ENCODE assay signal across 13 cellular contexts in the genomic region with DNA sequence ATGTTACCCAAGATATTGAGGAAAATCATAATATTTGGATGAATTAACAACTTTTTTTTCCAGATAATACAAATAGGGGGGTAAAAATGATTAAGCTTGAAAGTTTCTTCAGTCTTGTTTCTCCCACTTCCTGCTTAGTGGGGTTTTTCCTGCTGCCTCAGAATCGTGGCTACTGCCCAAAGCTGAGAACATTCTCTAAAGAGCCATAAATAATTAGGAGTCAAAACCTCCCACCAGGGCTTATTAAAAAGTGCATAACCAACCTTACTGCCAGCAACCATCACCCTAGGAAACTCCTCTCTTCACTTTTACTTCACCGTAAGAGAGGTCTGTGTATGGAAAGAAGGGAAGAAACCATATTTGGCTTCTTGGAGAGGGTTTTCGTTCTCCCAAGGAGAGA. TPM values are rescaled to one million over a fixed set of nuclear protein-coding genes. Genes with fewer than 3 reads are reported as not detected.
A peak's percentile ranks its signal among the peaks of the same experiment; 100 is the strongest.
DNase-seq lines count a peak whose midpoint lies in the region; ATAC-seq and TF ChIP-seq lines count a peak whose summit lies in the region.
"Had no signal": no experiment of that assay in that cellular context is flagged by ENCODE, and none has a peak within 500 bp of the region (broad histone marks: within the 10 kb centered on the region; RNA-seq: fewer than 3 reads in every experiment).

No MANE protein-coding gene starts in this region.

- H3K36me3 Mint-ChIP-seq in progenitor cell of endocrine pancreas (ENCODE audit: insufficient read depth) = peaks cover 31% of the 10 kb centered on the region
- H3K36me3 Mint-ChIP-seq: activated naive CD4-positive, alpha-beta T cell treated with anti-CD3 and anti-CD28 coated beads, Interleukin-2, amount 50 U/mL, for 24 hours had no signal

- H3K27ac Mint-ChIP-seq in progenitor cell of endocrine pancreas = peak overlapping the region; percentile 26
- H3K27ac Mint-ChIP-seq: activated CD8-positive, alpha-beta T cell treated with anti-CD3 and anti-CD28 coated beads for 36 hours; activated naive CD4-positive, alpha-beta T cell treated with anti-CD3 and anti-CD28 coated beads, Interleukin-2, amount 50 U/mL, for 24 hours had no signal

- no peak for ATAC-seq in GM18868 (IDR thresholded peaks at IDR 0.05; ENCODE audit: unreplicated experiment)
- no peak for ATAC-seq in GM19324 (IDR thresholded peaks at IDR 0.05; ENCODE audit: low FRiP score, unreplicated experiment)
- ATAC-seq: activated CD8-positive, alpha-beta T cell treated with anti-CD3 and anti-CD28 coated beads for 36 hours had no signal

- H3K9me3 ChIP-seq in SK-N-MC (ENCODE audit: low read depth, low read length) = no peaks in the 10 kb centered on the region
- H3K9me3 ChIP-seq: BLaER1 treated with 17β-estradiol and CSF1 and Interleukin-3, amounts not matched to agents 10 nM and 100 nM; suprapubic skin had no signal

- no peaks in the 10 kb centered on the region for H3K27me3 Mint-ChIP-seq in progenitor cell of endocrine pancreas
- H3K27me3 Mint-ChIP-seq: activated naive CD4-positive, alpha-beta T cell treated with anti-CD3 and anti-CD28 coated beads, Interleukin-2, amount 50 U/mL, for 24 hours had no signal

- peaks cover 18% of the 10 kb centered on the region for H3K4me1 Mint-ChIP-seq in progenitor cell of endocrine pancreas (ENCODE audit: low read depth)
- H3K4me1 Mint-ChIP-seq: activated naive CD4-positive, alpha-beta T cell treated with anti-CD3 and anti-CD28 coated beads, Interleukin-2, amount 50 U/mL, for 24 hours had no signal

- no peak overlapping the region for H3K4me3 Mint-ChIP-seq in progenitor cell of endocrine pancreas (ENCODE audit: low read depth)
- H3K4me3 Mint-ChIP-seq: activated CD8-positive, alpha-beta T cell treated with anti-CD3 and anti-CD28 coated beads for 36 hours; activated naive CD4-positive, alpha-beta T cell treated with anti-CD3 and anti-CD28 coated beads, Interleukin-2, amount 50 U/mL, for 24 hours had no signal

- peak overlapping the region; percentile 22 for H3K9ac ChIP-seq in SK-N-MC (ENCODE audit: insufficient read length)

- H3K9me3 Mint-ChIP-seq in progenitor cell of endocrine pancreas (ENCODE audit: low read depth) = no peaks in the 10 kb centered on the region
- H3K9me3 Mint-ChIP-seq: activated CD8-positive, alpha-beta T cell treated with anti-CD3 and anti-CD28 coated beads for 36 hours; activated naive CD4-positive, alpha-beta T cell treated with anti-CD3 and anti-CD28 coated beads, Interleukin-2, amount 50 U/mL, for 24 hours had no signal

- TF ChIP-seq CTCF in fibroblast of pulmonary artery (IDR thresholded peaks at IDR 0.05; ENCODE audit: low read length, missing control alignments) (no peak), progenitor cell of endocrine pancreas (IDR thresholded peaks at IDR 0.05; ENCODE audit: unreplicated experiment) (no peak)

- DNase-seq in EH (ENCODE audit: low read depth) = peak; percentile 64
- peak; percentile 61 for DNase-seq in SK-N-MC (ENCODE audit: low read depth, low spot score)
- peak; percentile 49 for DNase-seq in fibroblast of pulmonary artery (ENCODE audit: low read depth)
- DNase-seq in progenitor cell of endocrine pancreas (ENCODE audit: low spot score, unreplicated experiment) = no peak
- no peak for DNase-seq in NCI-H128 (lab: John Stamatoyannopoulos, UW; ENCODE audit: unreplicated experiment)
- no peak for DNase-seq in T-helper 9 cell
- DNase-seq: activated CD8-positive, alpha-beta T cell treated with anti-CD3 and anti-CD28 coated beads for 36 hours; NCI-H1105 had no signal

- H3K4me3 ChIP-seq in SK-N-MC (peak overlapping the region; percentile 45; the same call in 1 of the 2 replicates), fibroblast of pulmonary artery (replicated peaks; ENCODE audit: low read depth, low read length) (no peak overlapping the region)
- H3K4me3 ChIP-seq: BLaER1 treated with 17β-estradiol and CSF1 and Interleukin-3, amounts not matched to agents 10 nM and 100 nM; suprapubic skin had no signal

- peak overlapping the region; percentile 82 for H3K27ac ChIP-seq in SK-N-MC

- no peaks in the 10 kb centered on the region for H3K36me3 ChIP-seq in SK-N-MC (ENCODE audit: insufficient read depth, low read length)
- H3K36me3 ChIP-seq: BLaER1 treated with 17β-estradiol and CSF1 and Interleukin-3, amounts not matched to agents 10 nM and 100 nM; suprapubic skin had no signal

RNA-seq across cellular contexts. Expression of a gene that starts 9.0 kb away (rescaled TPM):
- 8.9 and 9.9 TPM in 2 replicates for total RNA-seq in progenitor cell of endocrine pancreas

Comparison
In these comparisons a context has a peak if more than half of its experiments do, and no peak if none do; other contexts are left out.
1. DNase-seq: peak in EH (single experiment), SK-N-MC (single experiment) and fibroblast of pulmonary artery (single experiment); none in progenitor cell of endocrine pancreas (single experiment), NCI-H128 (single experiment) and T-helper 9 cell (single experiment).